Comparison of ENCODE assay signal across 19 cellular contexts in the genomic region with DNA sequence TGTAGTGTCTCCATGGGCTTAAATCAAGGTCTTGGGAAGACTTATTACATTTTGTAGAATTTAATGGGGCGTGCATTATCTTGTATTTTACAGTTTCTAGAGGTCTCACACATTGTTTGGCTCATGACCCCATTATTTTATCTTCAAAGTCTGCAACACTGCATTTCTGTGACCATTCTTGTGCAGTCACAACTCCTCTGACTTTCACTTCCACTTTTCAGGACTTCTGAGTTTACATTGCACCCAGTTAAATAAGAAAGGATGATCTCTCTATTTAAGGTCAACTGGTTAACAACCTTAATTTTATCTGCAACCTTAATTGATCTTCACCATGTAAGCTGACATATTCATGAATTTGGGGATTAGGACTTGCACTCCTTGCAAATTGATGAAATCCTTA.
A peak's percentile ranks its signal among the peaks of the same experiment; 100 is the strongest.
DNase-seq lines count a peak whose midpoint lies in the region; ATAC-seq and TF ChIP-seq lines count a peak whose summit lies in the region.
"Had no signal": no experiment of that assay in that cellular context is flagged by ENCODE, and none has a peak within 500 bp of the region (broad histone marks: within the 10 kb centered on the region; RNA-seq: fewer than 3 reads in every experiment).

No MANE protein-coding gene starts in this region.

- H3K4me2 ChIP-seq in SU-DHL-6 (ENCODE audit: low read depth, low read length, poor library complexity, severe bottlenecking), result peak overlapping the region; percentile 13

- H3K4me1 Mint-ChIP-seq in stimulated activated effector memory CD8-positive, alpha-beta T cell treated with anti-CD3 and anti-CD28 coated beads, Interleukin-12 subunit alpha, Interleukin-12 subunit beta, amount 100 ng/mL, for 72 hours, result no peaks in the 10 kb centered on the region
- H3K4me1 Mint-ChIP-seq: activated CD4-positive, alpha-beta T cell treated with anti-CD3 and anti-CD28 coated beads for 36 hours; nephron progenitor cell had no signal

- H3K9me3 ChIP-seq in SU-DHL-6 (ENCODE audit: insufficient read depth, low read length), result 0 out of 2 replicates have a peak, but pooled peaks cover 11% of the 10 kb centered on the region
- H3K9me3 ChIP-seq in esophagus squamous epithelium, result peaks cover 0 to 18% (median 9%) of the 10 kb centered on the region in 3 donors
- H3K9me3 ChIP-seq: thyroid gland had no signal

- no peak overlapping the region for H3K27ac Mint-ChIP-seq in stimulated activated effector memory CD8-positive, alpha-beta T cell treated with anti-CD3 and anti-CD28 coated beads, Interleukin-12 subunit alpha, Interleukin-12 subunit beta, amount 100 ng/mL, for 72 hours
- H3K27ac Mint-ChIP-seq: activated CD4-positive, alpha-beta T cell treated with anti-CD3 and anti-CD28 coated beads for 36 hours; nephron progenitor cell; T-helper 2 cell treated with Interferon-gamma antibody and Interleukin-4, amounts not matched to agents 5 μg/mL and 100 μg/mL, for 36 hours had no signal

- no peaks in the 10 kb centered on the region for H4K20me1 ChIP-seq in SU-DHL-6 (ENCODE audit: low read depth, low read length)

- H3K36me3 Mint-ChIP-seq in stimulated activated effector memory CD8-positive, alpha-beta T cell treated with anti-CD3 and anti-CD28 coated beads, Interleukin-12 subunit alpha, Interleukin-12 subunit beta, amount 100 ng/mL, for 72 hours, result no peaks in the 10 kb centered on the region

- H3K79me2 ChIP-seq in SU-DHL-6 (ENCODE audit: insufficient read depth, low read length), result no peaks in the 10 kb centered on the region

- H3K9ac ChIP-seq in SU-DHL-6 (ENCODE audit: low read length), result no peak overlapping the region

- DNase-seq in stimulated activated effector memory CD8-positive, alpha-beta T cell treated with anti-CD3 and anti-CD28 coated beads, Interleukin-12 subunit alpha, Interleukin-12 subunit beta, amount 100 ng/mL, for 72 hours (ENCODE audit: low spot score in 2 of 2), result no peak
- no peak for DNase-seq in hippocampal formation (lab: John Stamatoyannopoulos, UW)
- no peak for DNase-seq in activated CD8-positive, alpha-beta memory T cell treated with anti-CD3 and anti-CD28 coated beads, Interleukin-2, amount 50 U/mL, for 4 hours
- no peak for DNase-seq in esophagus squamous epithelium (lab: John Stamatoyannopoulos, UW)
- DNase-seq: activated CD4-positive, alpha-beta T cell treated with anti-CD3 and anti-CD28 coated beads for 36 hours; effector memory CD4-positive, alpha-beta T cell; NCI-H2029; NCI-H748 treated with DMSO at 0.1 percent for 48 hours; nephron progenitor cell; right cardiac atrium; stimulated activated CD4-positive, alpha-beta T cell treated with anti-CD3 and anti-CD28 coated beads, Interleukin-2, amount 100 ng/mL, for 24 hours; stimulated activated CD8-positive, alpha-beta memory T cell treated with anti-CD3 and anti-CD28 coated beads, Interleukin-4, amount 100 ng/mL, for 48 hours; thyroid gland had no signal

- H3K36me3 ChIP-seq in SU-DHL-6 (ENCODE audit: low read length) (no peaks in the 10 kb centered on the region), esophagus squamous epithelium (no peaks in the 10 kb centered on the region)
- H3K36me3 ChIP-seq: thyroid gland had no signal

- intact Hi-C loops in esophagus squamous epithelium (cut with DNase I), result no loop called here

- no peak overlapping the region for H2AFZ ChIP-seq in SU-DHL-6 (ENCODE audit: low read depth, low read length, severe bottlenecking)

- H3K9me3 Mint-ChIP-seq in stimulated activated effector memory CD8-positive, alpha-beta T cell treated with anti-CD3 and anti-CD28 coated beads, Interleukin-12 subunit alpha, Interleukin-12 subunit beta, amount 100 ng/mL, for 72 hours, result peaks cover 14% of the 10 kb centered on the region

- no peak for TF ChIP-seq CTCF in SU-DHL-6 (IDR thresholded peaks at IDR 0.05; ENCODE audit: insufficient read depth, low read length, poor library complexity, severe bottlenecking)
- no peak for TF ChIP-seq CTCF in esophagus squamous epithelium (IDR thresholded peaks at IDR 0.05)

- H3K4me3 Mint-ChIP-seq in stimulated activated effector memory CD8-positive, alpha-beta T cell treated with anti-CD3 and anti-CD28 coated beads, Interleukin-12 subunit alpha, Interleukin-12 subunit beta, amount 100 ng/mL, for 72 hours, result no peak overlapping the region
- H3K4me3 Mint-ChIP-seq: activated CD4-positive, alpha-beta T cell treated with anti-CD3 and anti-CD28 coated beads for 36 hours; nephron progenitor cell; T-helper 2 cell treated with Interferon-gamma antibody and Interleukin-4, amounts not matched to agents 5 μg/mL and 100 μg/mL, for 36 hours had no signal

- H3F3A ChIP-seq in SU-DHL-6 (ENCODE audit: insufficient read depth), result no peaks in the 10 kb centered on the region

- no peak overlapping the region for H3K27ac ChIP-seq in SU-DHL-6 (ENCODE audit: low read depth, low read length)
- no peak overlapping the region for H3K27ac ChIP-seq in esophagus squamous epithelium
- H3K27ac ChIP-seq: thyroid gland had no signal

- ATAC-seq in GM18907 (IDR thresholded peaks at IDR 0.05; ENCODE audit: unreplicated experiment) (peak; percentile 77), GM21786 (IDR thresholded peaks at IDR 0.05; ENCODE audit: unreplicated experiment) (peak; percentile 67), HG03342 (IDR thresholded peaks at IDR 0.05; ENCODE audit: unreplicated experiment) (peak; percentile 72)
- ATAC-seq in stimulated activated effector memory CD8-positive, alpha-beta T cell treated with anti-CD3 and anti-CD28 coated beads, Interleukin-12 subunit alpha, Interleukin-12 subunit beta, amount 100 ng/mL, for 72 hours, result no peak
- ATAC-seq: activated CD4-positive, alpha-beta T cell treated with anti-CD3 and anti-CD28 coated beads for 36 hours; HCT116; right cardiac atrium had no signal

- H3K4me3 ChIP-seq in SU-DHL-6 (ENCODE audit: insufficient read depth, low read length, poor library complexity, severe bottlenecking) (no peak overlapping the region), esophagus squamous epithelium (no peak overlapping the region)
- H3K4me3 ChIP-seq: thyroid gland had no signal

- no peaks in the 10 kb centered on the region for H3K9me2 ChIP-seq in SU-DHL-6 (replicated peaks; ENCODE audit: insufficient read depth, low read length)

- TF ChIP-seq POLR2A in esophagus squamous epithelium (IDR thresholded peaks at IDR 0.05), result no peak

- H3K27me3 ChIP-seq in SU-DHL-6 (ENCODE audit: low read length), result no peaks in the 10 kb centered on the region
- no peaks in the 10 kb centered on the region for H3K27me3 ChIP-seq in esophagus squamous epithelium
- H3K27me3 ChIP-seq: thyroid gland had no signal

- 21 to 26% methylated on average over 1 of the region's 1 CpG for WGBS in esophagus squamous epithelium, 2 donors

- no peaks in the 10 kb centered on the region for H3K4me1 ChIP-seq in esophagus squamous epithelium
